Comparison of ENCODE assay signal across 13 cellular contexts in the genomic region with DNA sequence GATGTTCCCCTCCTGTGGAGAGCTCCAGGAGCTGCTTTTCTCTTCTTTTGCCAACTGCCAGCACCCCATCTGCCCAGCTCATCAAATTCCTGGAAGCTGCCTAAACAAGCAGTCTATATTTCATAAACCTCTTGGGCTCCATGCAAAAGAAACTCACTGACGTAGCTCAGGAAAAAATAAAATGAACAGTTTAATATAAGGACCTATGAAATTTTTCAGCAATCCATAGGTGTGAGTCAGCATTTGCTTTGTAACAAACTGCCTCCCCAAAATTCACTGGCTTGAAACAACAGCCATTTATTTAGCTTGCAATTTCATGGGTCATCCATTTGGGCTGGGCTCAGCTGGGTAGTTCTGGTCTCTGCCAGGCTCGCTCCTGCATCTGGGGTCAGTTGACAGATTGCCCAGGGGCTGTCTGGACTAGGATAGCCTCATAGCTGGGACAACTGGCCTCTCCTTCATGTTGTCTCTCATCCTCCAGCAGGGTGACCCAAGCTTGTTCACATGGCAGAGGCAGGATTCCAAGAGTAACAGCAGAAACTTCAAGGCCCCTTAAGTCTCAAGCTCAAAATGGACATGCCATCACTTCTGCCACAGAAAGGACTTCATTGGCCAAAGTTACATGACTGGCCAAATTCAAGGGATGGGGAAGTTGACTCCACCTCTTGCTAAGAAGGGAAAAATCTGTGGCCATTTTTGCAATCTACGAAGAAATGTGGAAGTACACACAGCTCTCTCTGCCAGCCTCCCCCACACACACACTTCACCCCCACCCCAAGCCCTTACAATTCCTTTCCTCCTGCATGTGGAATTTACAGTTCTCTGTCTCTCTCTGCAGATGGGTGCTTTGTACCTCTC. TPM values are rescaled to one million over a fixed set of nuclear protein-coding genes. Genes with fewer than 3 reads are reported as not detected.
DNase-seq lines count a peak whose midpoint lies in the region; ATAC-seq and TF ChIP-seq lines count a peak whose summit lies in the region.
"Had no signal": no experiment of that assay in that cellular context is flagged by ENCODE, and none has a peak within 500 bp of the region (broad histone marks: within the 10 kb centered on the region; RNA-seq: fewer than 3 reads in every experiment).

No MANE protein-coding gene starts in this region.

- H3K4me3 ChIP-seq in GM23248 (no peak overlapping the region), PC-3 (ENCODE audit: low read length) (no peak overlapping the region), neutrophil (ENCODE audit: low read depth in 1 of 2, low read length in 1 of 2) (peak overlapping the region in 1 of 2 experiments; percentile 35)
- H3K4me3 ChIP-seq: vagina had no signal

- H3K9ac ChIP-seq in GM23248 (no peak overlapping the region), PC-3 (ENCODE audit: low read length) (no peak overlapping the region)

- H3K27me3 ChIP-seq in GM23248 (replicated peaks; ENCODE audit: insufficient read depth) (no peaks in the 10 kb centered on the region), PC-3 (ENCODE audit: low read length) (no peaks in the 10 kb centered on the region), neutrophil (peaks cover 5% of the 10 kb centered on the region)
- H3K27me3 ChIP-seq: vagina had no signal

- no peaks in the 10 kb centered on the region for H3K36me3 Mint-ChIP-seq in effector memory CD8-positive, alpha-beta T cell (ENCODE audit: insufficient read depth)

- H3K4me1 Mint-ChIP-seq in effector memory CD8-positive, alpha-beta T cell (ENCODE audit: low read depth in 2 of 2), result no peaks in the 10 kb centered on the region

- H3K9me2 ChIP-seq in GM23248 (ENCODE audit: insufficient read depth) (no peaks in the 10 kb centered on the region), PC-3 (replicated peaks; ENCODE audit: low read length) (no peaks in the 10 kb centered on the region)

- H3K27ac ChIP-seq in GM23248, result peak overlapping the region; percentile 39
- H3K27ac ChIP-seq in PC-3 (ENCODE audit: low read length), result peak overlapping the region; percentile 58
- H3K27ac ChIP-seq in epithelial cell of prostate, result peak overlapping the region; percentile 19
- peak overlapping the region; percentile 84 for H3K27ac ChIP-seq in neutrophil
- H3K27ac ChIP-seq: vagina had no signal

- no peak overlapping the region for H3K4me3 Mint-ChIP-seq in effector memory CD8-positive, alpha-beta T cell
- H3K4me3 Mint-ChIP-seq: H9 had no signal

- peak overlapping the region; percentile 51 for H3K4me2 ChIP-seq in GM23248 (ENCODE audit: unreplicated experiment)
- H3K4me2 ChIP-seq in PC-3 (ENCODE audit: low read length), result peak overlapping the region; percentile 54

- H3K4me1 ChIP-seq in GM23248 (ENCODE audit: insufficient read depth) (peaks cover 24% of the 10 kb centered on the region), PC-3 (ENCODE audit: insufficient read depth, low read length) (peaks cover 42% of the 10 kb centered on the region), neutrophil (ENCODE audit: control insufficient read depth in 1 of 2, insufficient read depth in 1 of 2, low read depth in 1 of 2, low read length in 1 of 2) (peaks cover 19 to 24% of the 10 kb centered on the region in 2 experiments)
- H3K4me1 ChIP-seq: vagina had no signal

- intact Hi-C loops in PC-3 (cut with micrococcal nuclease), result no loop called here

- H3K36me3 ChIP-seq in GM23248 (ENCODE audit: low read depth), result no peaks in the 10 kb centered on the region
- H3K36me3 ChIP-seq in PC-3 (ENCODE audit: low read depth, low read length), result no peaks in the 10 kb centered on the region
- H3K36me3 ChIP-seq in neutrophil, result no peaks in the 10 kb centered on the region
- H3K36me3 ChIP-seq: vagina had no signal

- CTCF ChIA-PET in PC-3 (lab: Charles Lee), result interaction anchor here (1.1 kb wide), 1 partner anchor 21 kb away, joined by 4 read pairs; no protein-coding TSS in a partner anchor

- BruUV-seq in PC-3 (replicated peaks; lab: Mats Ljungman, UMichigan), result no TSS peak

- 65 to 74% methylated on average over 3 of the region's 3 CpGs for WGBS in GM23248 (ENCODE audit: low coverage in 1 of 2, low lambda C conversion rate in 2 of 2, missing lambda C conversion rate in 2 of 2), 2 experiments

- DNase-seq in GM23248 (peak; percentile 68), PC-3 (peak; percentile 64), epithelial cell of prostate (ENCODE audit: low read depth, low spot score) (no peak), G401 (ENCODE audit: low spot score) (no peak)
- DNase-seq in effector memory CD8-positive, alpha-beta T cell, result no peak
- DNase-seq: activated CD4-positive, alpha-beta T cell treated with anti-CD3 and anti-CD28 coated beads, Interleukin-2, amount 50 U/mL, for 1 hour; H9; NCI-H187 treated with DMSO at 0.1 percent for 48 hours; retina had no signal

- in situ Hi-C loops in GM23248 (cut with MboI), result no loop called here
- in situ Hi-C loops in G401 (cut with HindIII; ENCODE audit: low sequenced_read_pairs), result no loop called here

- no peaks in the 10 kb centered on the region for H3K9me3 Mint-ChIP-seq in effector memory CD8-positive, alpha-beta T cell

- no peaks in the 10 kb centered on the region for H3K9me3 ChIP-seq in GM23248 (ENCODE audit: low read depth)
- no peaks in the 10 kb centered on the region for H3K9me3 ChIP-seq in PC-3 (ENCODE audit: low read length)
- H3K9me3 ChIP-seq in neutrophil, result no peaks in the 10 kb centered on the region
- H3K9me3 ChIP-seq: vagina had no signal

- H2AFZ ChIP-seq in GM23248, result peak overlapping the region; percentile 46
- peak overlapping the region; percentile 55; the same call in 1 of the 2 replicates for H2AFZ ChIP-seq in PC-3 (ENCODE audit: low read length)

- H3K27me3 Mint-ChIP-seq in effector memory CD8-positive, alpha-beta T cell, result peaks cover 13 to 58% of the 10 kb centered on the region in 2 donors

- TF ChIP-seq CTCF in PC-3 (conservative IDR thresholded peaks at IDR 0.05; ENCODE audit: low read depth, low read length), result no peak
- no peak for TF ChIP-seq CTCF in neutrophil (IDR thresholded peaks at IDR 0.05)

- ATAC-seq in PC-3 (peak; percentile 64), HG03460 (IDR thresholded peaks at IDR 0.05; ENCODE audit: unreplicated experiment) (no peak), GM18868 (IDR thresholded peaks at IDR 0.05; ENCODE audit: unreplicated experiment) (no peak)
- ATAC-seq in effector memory CD8-positive, alpha-beta T cell (replicated peaks), result no peak

- peaks cover 26% of the 10 kb centered on the region for H3F3A ChIP-seq in GM23248 (ENCODE audit: insufficient read depth)
- H3F3A ChIP-seq in PC-3 (ENCODE audit: low read length, unreplicated experiment), result peaks cover 4% of the 10 kb centered on the region

- POLR2A ChIA-PET in PC-3 (lab: Charles Lee; ENCODE audit: unreplicated experiment), result interaction anchor here (0.5 to 0.7 kb wide), 2 partner anchors 48 to 210 kb away, joined by 5 to 29 read pairs; no protein-coding TSS in a partner anchor

- H4K20me1 ChIP-seq in GM23248 (ENCODE audit: insufficient read depth) (no peaks in the 10 kb centered on the region), PC-3 (ENCODE audit: low read length) (no peaks in the 10 kb centered on the region)

- no peak overlapping the region for H3K27ac Mint-ChIP-seq in effector memory CD8-positive, alpha-beta T cell

- H3K79me2 ChIP-seq in GM23248 (ENCODE audit: insufficient read depth), result no peaks in the 10 kb centered on the region
- H3K79me2 ChIP-seq in PC-3 (ENCODE audit: low read length), result no peaks in the 10 kb centered on the region

RNA-seq across cellular contexts. Expression of a gene that starts 7.9 kb away (rescaled TPM):
- 140 and 148 TPM in 2 replicates for total RNA-seq in GM23248 (2014; rRNA removed; shearing (Covaris generic))
- 58.8 and 63.3 TPM in 2 replicates for polyA plus RNA-seq in GM23248 (2016; fragmentation: Nextera tagmentation; extraction: Ambion mirVana)
- 67.8 and 75.3 TPM in 2 replicates for total RNA-seq in PC-3 (2014; rRNA removed)
- 36.7 and 43.1 TPM in 2 replicates for total RNA-seq in G401 (2014; rRNA removed; shearing (Covaris generic))

RNA-seq across cellular contexts. Expression of a gene that starts 22.4 kb away (rescaled TPM):
- total RNA-seq in GM23248 (2014; rRNA removed; shearing (Covaris generic)), result not detected in 2 replicates
- polyA plus RNA-seq in GM23248 (2016; fragmentation: Nextera tagmentation; extraction: Ambion mirVana), result 0.63 and 0.79 TPM in 2 replicates
- not detected in 2 replicates for total RNA-seq in PC-3 (2014; rRNA removed)
- total RNA-seq in G401 (2014; rRNA removed; shearing (Covaris generic)), result not detected in 2 replicates
- total RNA-seq: H9, vagina had no signal

RNA-seq across cellular contexts. Expression of a gene that starts 35.5 kb away (rescaled TPM):
- total RNA-seq in GM23248 (2014; rRNA removed; shearing (Covaris generic)), result 0.51 and 1.9 TPM in 2 replicates
- 1.3 and 1.7 TPM in 2 replicates for polyA plus RNA-seq in GM23248 (2016; fragmentation: Nextera tagmentation; extraction: Ambion mirVana)
- 2.2 and 4.3 TPM in 2 replicates for total RNA-seq in PC-3 (2014; rRNA removed)
- 0.78 TPM in 1 of 2 replicates, not detected in the other for total RNA-seq in G401 (2014; rRNA removed; shearing (Covaris generic))

Comparison
In these comparisons a context has a peak if more than half of its experiments do, and no peak if none do; other contexts are left out.
1. DNase-seq: peak in GM23248 (single experiment) and PC-3 (single experiment); none in epithelial cell of prostate (single experiment), G401 (single experiment) and effector memory CD8-positive, alpha-beta T cell (0 of 3).
2. H3K27ac ChIP-seq: peak in every context shown above with its lines; median percentile 84 in neutrophil; 58 in PC-3; 39 in GM23248; 19 in epithelial cell of prostate.